ENCODE assay signal across 8 cellular contexts in genomic region chr16:29745853-29746345, GRCh38. TPM values are rescaled to one million over a fixed set of nuclear protein-coding genes. Genes with fewer than 3 reads are reported as not detected.
DNase-seq lines count a peak whose midpoint lies in the region; ATAC-seq lines count a peak whose summit lies in the region.

Gene C16orf54, minus strand, starts transcription at chr16:29745990. Its CDS starts 1,039 bp downstream, at chr16:29744951.

- H3K27ac Mint-ChIP-seq in CD4-positive, CD25-positive, alpha-beta regulatory T cell = peak within 1 kb of the TSS; percentile 99 to 100 (median 99)
- H3K27ac Mint-ChIP-seq in activated CD8-positive, alpha-beta memory T cell treated with anti-CD3 and anti-CD28 coated beads, Interleukin-2, amount 10 ng/mL, durations not matched to agents 7 days and 5 days = peak within 1 kb of the TSS; percentile 98

- peak; percentile 88 to 90 for ATAC-seq in CD4-positive, CD25-positive, alpha-beta regulatory T cell (ENCODE audit: low read depth in 2 of 2)
- ATAC-seq in GM21515 (IDR thresholded peaks at IDR 0.05; ENCODE audit: unreplicated experiment) (peak; percentile 55), left cardiac atrium (peak; percentile 91 to 92), HG02870 (IDR thresholded peaks at IDR 0.05; ENCODE audit: unreplicated experiment) (no peak)
- ATAC-seq in activated CD8-positive, alpha-beta memory T cell treated with anti-CD3 and anti-CD28 coated beads, Interleukin-2, amount 10 ng/mL, durations not matched to agents 7 days and 5 days = peak; percentile 89

- H3K36me3 ChIP-seq in CD4-positive, CD25-positive, alpha-beta regulatory T cell (ENCODE audit: control insufficient read depth, insufficient read depth, low read length) = peaks cover 34% of the 10 kb centered on the region

- H3K4me3 Mint-ChIP-seq in CD4-positive, CD25-positive, alpha-beta regulatory T cell = peak within 1 kb of the TSS; percentile 89 to 99 (median 96)
- peak within 1 kb of the TSS; percentile 99 for H3K4me3 Mint-ChIP-seq in activated CD8-positive, alpha-beta memory T cell treated with anti-CD3 and anti-CD28 coated beads, Interleukin-2, amount 10 ng/mL, durations not matched to agents 7 days and 5 days

- no peaks in the 10 kb centered on the region for H3K27me3 ChIP-seq in CD4-positive, CD25-positive, alpha-beta regulatory T cell (ENCODE audit: control insufficient read depth, insufficient read depth, low read length)

- H3K9me3 ChIP-seq in CD4-positive, CD25-positive, alpha-beta regulatory T cell (ENCODE audit: control insufficient read depth in 2 of 2, low read length in 2 of 2) = no peaks in the 10 kb centered on the region

- peak within 1 kb of the TSS; percentile 95 for H3K27ac ChIP-seq in CD4-positive, CD25-positive, alpha-beta regulatory T cell (ENCODE audit: insufficient read depth, low read length, poor library complexity, severe bottlenecking)

- peaks cover 47% of the 10 kb centered on the region for H3K36me3 Mint-ChIP-seq in CD4-positive, CD25-positive, alpha-beta regulatory T cell
- H3K36me3 Mint-ChIP-seq in activated CD8-positive, alpha-beta memory T cell treated with anti-CD3 and anti-CD28 coated beads, Interleukin-2, amount 10 ng/mL, durations not matched to agents 7 days and 5 days = peaks cover 41% of the 10 kb centered on the region

- peaks cover 5% of the 10 kb centered on the region for H3K27me3 Mint-ChIP-seq in CD4-positive, CD25-positive, alpha-beta regulatory T cell
- peaks cover 3% of the 10 kb centered on the region for H3K27me3 Mint-ChIP-seq in activated CD8-positive, alpha-beta memory T cell treated with anti-CD3 and anti-CD28 coated beads, Interleukin-2, amount 10 ng/mL, durations not matched to agents 7 days and 5 days

- peaks cover 0 to 2% (median 0%) of the 10 kb centered on the region in 7 donors for H3K9me3 Mint-ChIP-seq in CD4-positive, CD25-positive, alpha-beta regulatory T cell
- H3K9me3 Mint-ChIP-seq in activated CD8-positive, alpha-beta memory T cell treated with anti-CD3 and anti-CD28 coated beads, Interleukin-2, amount 10 ng/mL, durations not matched to agents 7 days and 5 days (ENCODE audit: low read depth) = no peaks in the 10 kb centered on the region

- peaks cover 74% of the 10 kb centered on the region for H3K4me1 ChIP-seq in CD4-positive, CD25-positive, alpha-beta regulatory T cell (ENCODE audit: control insufficient read depth, insufficient read depth, low read length, poor library complexity, severe bottlenecking)

- intact Hi-C loops in left cardiac atrium (cut with DNase I) = no loop called here

- peaks cover 10 to 75% (median 44%) of the 10 kb centered on the region in 4 donors for H3K4me1 Mint-ChIP-seq in CD4-positive, CD25-positive, alpha-beta regulatory T cell
- H3K4me1 Mint-ChIP-seq in activated CD8-positive, alpha-beta memory T cell treated with anti-CD3 and anti-CD28 coated beads, Interleukin-2, amount 10 ng/mL, durations not matched to agents 7 days and 5 days = peaks cover 55% of the 10 kb centered on the region

- CTCF ChIA-PET in activated CD8-positive, alpha-beta memory T cell treated with anti-CD3 and anti-CD28 coated beads, Interleukin-2, amount 10 ng/mL, durations not matched to agents 7 days and 5 days (lab: Charles Lee) = interaction anchor here (1.0 to 2.3 kb wide), 6 partner anchors 10 to 102 kb away, joined by 4 to 10 read pairs (median 8); partner anchors contain the start of genes KIF22 and PAGR1

- peak within 1 kb of the TSS; percentile 83 for H3K4me3 ChIP-seq in CD4-positive, CD25-positive, alpha-beta regulatory T cell (ENCODE audit: low read depth, low read length)

- peak; percentile 86 to 97 (median 96) for DNase-seq in CD4-positive, CD25-positive, alpha-beta regulatory T cell
- DNase-seq in MV-4-11 (lab: John Stamatoyannopoulos, UW) (peak; percentile 98), left cardiac atrium (peak; percentile 58), NCI-H748 treated with DMSO at 0.1 percent for 48 hours (lab: John Stamatoyannopoulos, UW) (no peak)
- peak; percentile 98 for DNase-seq in activated CD8-positive, alpha-beta memory T cell treated with anti-CD3 and anti-CD28 coated beads, Interleukin-2, amount 10 ng/mL, durations not matched to agents 7 days and 5 days
- peak; percentile 69 to 79 (median 74) for DNase-seq in stimulated activated CD4-positive, alpha-beta T cell treated with anti-CD3 and anti-CD28 coated beads, TNF-alpha, amount 100 ng/mL, for 48 hours (ENCODE audit: low read depth in 3 of 3)

RNA-seq across cellular contexts. Expression of gene C16orf54, which starts in this region (rescaled TPM):
- total RNA-seq in CD4-positive, CD25-positive, alpha-beta regulatory T cell = 89.4 TPM
- 10 to 100 TPM; 31.4 to 84.9 (median 57.2) TPM for polyA plus RNA-seq in CD4-positive, CD25-positive, alpha-beta regulatory T cell
- 10 to 100 TPM; 39.7 to 51.2 TPM for total RNA-seq in activated CD8-positive, alpha-beta memory T cell treated with anti-CD3 and anti-CD28 coated beads, Interleukin-2, amount 10 ng/mL, durations not matched to agents 7 days and 5 days
- 1 to 10 TPM; 1.3 to 1.7 TPM for total RNA-seq in left cardiac atrium

Comparison
In these comparisons a context has a peak if more than half of its experiments do, and no peak if none do; other contexts are left out.
1. RNA of gene C16orf54 (total RNA-seq): 89.4 TPM in CD4-positive, CD25-positive, alpha-beta regulatory T cell (single experiment) and 39.7 to 51.2 TPM in activated CD8-positive, alpha-beta memory T cell treated with anti-CD3 and anti-CD28 coated beads, Interleukin-2, amount 10 ng/mL, durations not matched to agents 7 days and 5 days; 1.3 to 1.7 TPM in left cardiac atrium; every median in the first group is over 10 times any median in the second.